Comparison of ENCODE assay signal across 13 cellular contexts in genomic region chrX:37998586-37999267, GRCh38. TPM values are rescaled to one million over a fixed set of nuclear protein-coding genes. Genes with fewer than 3 reads are reported as not detected.
DNase-seq lines count a peak whose midpoint lies in the region; ATAC-seq and TF ChIP-seq lines count a peak whose summit lies in the region.
"Had no signal": no experiment of that assay in that cellular context is flagged by ENCODE, and none has a peak within 500 bp of the region (broad histone marks: within the 10 kb centered on the region; RNA-seq: fewer than 3 reads in every experiment).

No MANE protein-coding gene starts in this region.

- H2AFZ ChIP-seq in hepatocyte, result no peak overlapping the region

- H4K20me1 ChIP-seq in hepatocyte (ENCODE audit: insufficient read depth, poor library complexity, severe bottlenecking), result no peaks in the 10 kb centered on the region

- H3K79me2 ChIP-seq in hepatocyte, result no peaks in the 10 kb centered on the region

- H3K27me3 ChIP-seq in adipocyte (replicated peaks; ENCODE audit: control insufficient read depth, insufficient read depth, low read length), result peaks cover 7% of the 10 kb centered on the region
- H3K27me3 ChIP-seq in hepatocyte, result no peaks in the 10 kb centered on the region
- H3K27me3 ChIP-seq: right atrium auricular region, tibial nerve had no signal

- H3K36me3 Mint-ChIP-seq in natural killer cell, result no peaks in the 10 kb centered on the region

- no peak overlapping the region for H3K4me3 Mint-ChIP-seq in natural killer cell

- H3K27me3 Mint-ChIP-seq in natural killer cell (ENCODE audit: low read depth in 2 of 2), result peaks cover 3 to 9% of the 10 kb centered on the region in 2 donors

- no peak for TF ChIP-seq POLR2A in erythroblast (IDR thresholded peaks at IDR 0.05; ENCODE audit: low read length)

- no peak overlapping the region for H3K4me2 ChIP-seq in hepatocyte

- H3K36me3 ChIP-seq in adipocyte (ENCODE audit: control insufficient read depth, insufficient read depth, low read length, severe bottlenecking), result no peaks in the 10 kb centered on the region
- H3K36me3 ChIP-seq in hepatocyte (replicated peaks; ENCODE audit: insufficient read depth, low read depth), result no peaks in the 10 kb centered on the region
- H3K36me3 ChIP-seq: heart right ventricle, right atrium auricular region, tibial nerve had no signal

- intact Hi-C loops in natural killer cell (cut with micrococcal nuclease), result no loop called here

- 62% methylated on average over 7 of the region's 7 CpGs for WGBS in hepatocyte (ENCODE audit: low lambda C conversion rate, missing lambda C conversion rate)

- H3K4me1 Mint-ChIP-seq in natural killer cell, result no peaks in the 10 kb centered on the region

- H3K4me3 ChIP-seq in adipocyte (ENCODE audit: low read length), result no peak overlapping the region
- H3K4me3 ChIP-seq in hepatocyte, result no peak overlapping the region
- H3K4me3 ChIP-seq: heart right ventricle, right atrium auricular region, tibial nerve had no signal

- H3K9me3 Mint-ChIP-seq in natural killer cell, result peaks cover 0 to 3% of the 10 kb centered on the region in 2 donors

- no peak overlapping the region for H3K27ac Mint-ChIP-seq in natural killer cell

- no peaks in the 10 kb centered on the region for H3K9me2 ChIP-seq in hepatocyte (replicated peaks; ENCODE audit: insufficient read depth)

- no peaks in the 10 kb centered on the region for H3K4me1 ChIP-seq in adipocyte (ENCODE audit: control insufficient read depth, insufficient read depth, low read length)
- H3K4me1 ChIP-seq in hepatocyte (ENCODE audit: insufficient read depth), result no peaks in the 10 kb centered on the region
- H3K4me1 ChIP-seq: heart right ventricle, right atrium auricular region, tibial nerve had no signal

- no peak overlapping the region for H3K9ac ChIP-seq in adipocyte (ENCODE audit: low read length)

- no peak for ATAC-seq in natural killer cell
- ATAC-seq: heart right ventricle had no signal

- H3K27ac ChIP-seq in hepatocyte, result no peak overlapping the region
- H3K27ac ChIP-seq: heart right ventricle, right atrium auricular region, tibial nerve had no signal

- TF ChIP-seq CTCF in natural killer cell (IDR thresholded peaks at IDR 0.05), result no peak
- no peak for TF ChIP-seq CTCF in hepatocyte (IDR thresholded peaks at IDR 0.05; ENCODE audit: poor library complexity)

- DNase-seq in EL, result peak; percentile 6
- DNase-seq in NCI-H2029 (lab: John Stamatoyannopoulos, UW), result peak; percentile 31
- DNase-seq in adipocyte (ENCODE audit: low read depth), result peak; percentile 17
- peak; percentile 0 for DNase-seq in kidney glomerular epithelial cell (lab: John Stamatoyannopoulos, UW)
- DNase-seq in erythroblast (lab: John Stamatoyannopoulos, UW), result no peak
- DNase-seq in natural killer cell, result no peak
- no peak for DNase-seq in hepatocyte (ENCODE audit: low spot score)
- DNase-seq in cerebellum (ENCODE audit: low spot score), result no peak
- DNase-seq: heart right ventricle, NCI-H1436 had no signal

- H3K9me3 ChIP-seq in adipocyte (ENCODE audit: control insufficient read depth, low read length) (no peaks in the 10 kb centered on the region), hepatocyte (ENCODE audit: low read depth) (no peaks in the 10 kb centered on the region)
- H3K9me3 ChIP-seq: heart right ventricle, right atrium auricular region, tibial nerve had no signal

RNA-seq across cellular contexts. Expression of gene SYTL5, which starts 7.6 kb away (rescaled TPM):
- total RNA-seq in natural killer cell (under 1 TPM in 1 of 3 donors, not detected in 2; 0.05 TPM), hepatocyte (7.3 and 8.0 TPM in 2 replicates), cerebellum (1.1 TPM)
- 1.0 and 1.2 TPM in 2 replicates for polyA plus RNA-seq in hepatocyte
- total RNA-seq: mononuclear cell had no signal

Comparison
In these comparisons a context has a peak if more than half of its experiments do, and no peak if none do; other contexts are left out.
1. DNase-seq: peak in EL (single experiment), NCI-H2029 (single experiment), adipocyte (single experiment) and kidney glomerular epithelial cell (single experiment); none in erythroblast (0 of 2), natural killer cell (single experiment), hepatocyte (single experiment) and cerebellum (single experiment).